In genomic region chr6:94394822-94395221, GRCh38 we compare ENCODE assay signal across 35 cellular contexts.
"Had no signal": no experiment of that assay in that cellular context is flagged by ENCODE, and none has a peak within 500 bp of the region (broad histone marks: within the 10 kb centered on the region; RNA-seq: fewer than 3 reads in every experiment).

No MANE protein-coding gene starts in this region.

- H3K27me3 ChIP-seq: MG63 had no signal

- H3K4me3 ChIP-seq: MG63 had no signal

- H3K36me3 ChIP-seq: MG63 had no signal

- DNase-seq: Karpas-422, Kasumi-1, MG63, MM.1S, MV-4-11, NCI-H1048, NCI-H1092, NCI-H1092 treated with DMSO at 0.1 percent for 48 hours, NCI-H1105, NCI-H1105 treated with DMSO at 0.1 percent for 48 hours, NCI-H1417, NCI-H1417 treated with DMSO at 0.1 percent for 48 hours, NCI-H1436, NCI-H1436 treated with DMSO at 0.1 percent for 48 hours, NCI-H146, NCI-H1694, NCI-H1694 treated with DMSO at 0.1 percent for 48 hours, NCI-H187, NCI-H187 treated with DMSO at 0.1 percent for 48 hours, NCI-H1930, NCI-H2029, NCI-H2029 treated with DMSO at 0.1 percent for 48 hours, NCI-H2081, NCI-H2081 treated with DMSO at 0.1 percent for 48 hours, NCI-H2107, NCI-H2171, NCI-H2171 treated with DMSO at 0.1 percent for 48 hours, NCI-H2227 treated with DMSO at 0.1 percent for 48 hours, NCI-H226, NCI-H345, NCI-H446, NCI-H446 treated with DMSO at 0.1 percent for 48 hours, NCI-H510A, NCI-H510A treated with DMSO at 0.1 percent for 48 hours, NCI-H524 had no signal
